In genomic region chr12:8762701-8763100, GRCh38 we compare ENCODE assay signal across 10 cellular contexts. TPM values are rescaled to one million over a fixed set of nuclear protein-coding genes. Genes with fewer than 3 reads are reported as not detected.
"Had no signal": no experiment of that assay in that cellular context is flagged by ENCODE, and none has a peak within 500 bp of the region (broad histone marks: within the 10 kb centered on the region; RNA-seq: fewer than 3 reads in every experiment).

No MANE protein-coding gene starts in this region.

RNA-seq across cellular contexts. Expression of gene A2ML1, which starts 59.7 kb away (rescaled TPM):
- total RNA-seq: chondrocyte, colonic mucosa, dermis microvascular lymphatic vessel endothelial cell, gastrocnemius medialis, glomerular endothelial cell, left lung, left ventricle myocardium superior, lower lobe of right lung, lung microvascular endothelial cell, myocyte had no signal
